1 cellular context compared by ENCODE assay signal in genomic region chr7:155863721-155864151, GRCh38.
TF ChIP-seq lines count a peak whose summit lies in the region.

No MANE protein-coding gene starts in this region.

TF ChIP-seq in H1, 55 proteins besides CTCF, POLR2A, EP300 and RAD21 (continued from another document):
- TF ChIP-seq MAX (IDR thresholded peaks at IDR 0.05) (no peak), GABPA (IDR thresholded peaks at IDR 0.05; ENCODE audit: borderline replicate concordance, insufficient read depth, low read length) (no peak), KDM5A (IDR thresholded peaks at IDR 0.05; ENCODE audit: low read length) (no peak), SAP30 (IDR thresholded peaks at IDR 0.05; ENCODE audit: insufficient read depth, insufficient replicate concordance, low read length) (no peak), ZNF274 (IDR thresholded peaks at IDR 0.05; ENCODE audit: borderline replicate concordance, extremely low read depth, low read length) (no peak), CEBPB (IDR thresholded peaks at IDR 0.05; ENCODE audit: low read depth, low read length) (no peak), EGR1 (IDR thresholded peaks at IDR 0.05; ENCODE audit: borderline replicate concordance, low read depth, low read length) (no peak), NRF1 (IDR thresholded peaks at IDR 0.05; ENCODE audit: low read depth, low read length) (no peak)
- TF ChIP-seq, protein P1, sequence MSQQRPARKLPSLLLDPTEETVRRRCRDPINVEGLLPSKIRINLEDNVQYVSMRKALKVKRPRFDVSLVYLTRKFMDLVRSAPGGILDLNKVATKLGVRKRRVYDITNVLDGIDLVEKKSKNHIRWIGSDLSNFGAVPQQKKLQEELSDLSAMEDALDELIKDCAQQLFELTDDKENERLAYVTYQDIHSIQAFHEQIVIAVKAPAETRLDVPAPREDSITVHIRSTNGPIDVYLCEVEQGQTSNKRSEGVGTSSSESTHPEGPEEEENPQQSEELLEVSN (IDR thresholded peaks at IDR 0.05): no peak
